15 cellular contexts compared by ENCODE assay signal in genomic region chr9:72383978-72384709, GRCh38. TPM values are rescaled to one million over a fixed set of nuclear protein-coding genes. Genes with fewer than 3 reads are reported as not detected.
DNase-seq lines count a peak whose midpoint lies in the region; ATAC-seq, FAIRE-seq and TF ChIP-seq lines count a peak whose summit lies in the region.
"Had no signal": no experiment of that assay in that cellular context is flagged by ENCODE, and none has a peak within 500 bp of the region (broad histone marks: within the 10 kb centered on the region; RNA-seq: fewer than 3 reads in every experiment).

No MANE protein-coding gene starts in this region.

- peak; percentile 68 to 87; a peak in 4 of 6 replicates for ATAC-seq in A549
- ATAC-seq in GM23338, result no peak
- ATAC-seq in GM18505 (IDR thresholded peaks at IDR 0.05; ENCODE audit: unreplicated experiment), result no peak
- ATAC-seq: right cardiac atrium had no signal

- H3K9me3 ChIP-seq in A549, result no peaks in the 10 kb centered on the region

- no peaks in the 10 kb centered on the region for H3K79me2 ChIP-seq in GM23338 (replicated peaks; ENCODE audit: insufficient read depth)

- FAIRE-seq in A549 (lab: Jason Lieb, UNC), result no peak
- FAIRE-seq: TTC549 had no signal

- CTCF ChIA-PET in A549 (lab: Yijun Ruan, JAX), result interaction anchor here (0.7 to 2.5 kb wide), 3 partner anchors 12 to 438 kb away, joined by 3 to 15 read pairs (median 3); partner anchors contain the start of gene ZFAND5

- DNase-seq in A549 (ENCODE audit: low read depth in 1 of 2, low spot score in 1 of 2), result peak in 1 of 2 experiments; percentile 22
- DNase-seq in GM23338 (ENCODE audit: low spot score), result no peak
- peak; percentile 99 for DNase-seq in amniotic epithelial cell (ENCODE audit: low read depth)
- peak; percentile 61 for DNase-seq in glomerular visceral epithelial cell (ENCODE audit: extremely low spot score)
- no peak for DNase-seq in NCI-H1048 (lab: John Stamatoyannopoulos, UW)
- no peak for DNase-seq in activated gamma-delta T cell (lab: John Stamatoyannopoulos, UW)
- no peak for DNase-seq in nephron progenitor cell
- DNase-seq: amygdala, endodermal cell, MM.1S, right cardiac atrium had no signal

- WGBS in A549 (ENCODE audit: missing lambda C conversion rate), result 62% methylated on average over 7 of the region's 7 CpGs

- TF ChIP-seq EP300 in A549 (IDR thresholded peaks at IDR 0.05), result no peak

- peaks cover 4% of the 10 kb centered on the region; the same call in 2 of the 3 replicates for H3K4me1 Mint-ChIP-seq in GM23338
- H3K4me1 Mint-ChIP-seq in nephron progenitor cell, result peaks cover 6% of the 10 kb centered on the region
- H3K4me1 Mint-ChIP-seq: endodermal cell had no signal

- H3K27ac ChIP-seq in A549 (peak overlapping the region; percentile 40 to 65; a peak in 4 of 6 replicates), GM23338 (ENCODE audit: low read depth) (no peak overlapping the region)
- H3K27ac ChIP-seq: C4-2B had no signal

- no peak for TF ChIP-seq RAD21 in A549 (conservative IDR thresholded peaks at IDR 0.05 in 1 of 2, IDR thresholded peaks at IDR 0.05 in 1 of 2)

- TF ChIP-seq POLR2A in A549 (IDR thresholded peaks at IDR 0.05; ENCODE audit: low read length) (no peak), GM18505 (IDR thresholded peaks at IDR 0.05; ENCODE audit: borderline replicate concordance, extremely low read depth, insufficient read depth, insufficient read length) (no peak)

- no peak overlapping the region for H3K4me3 Mint-ChIP-seq in GM23338
- no peak overlapping the region for H3K4me3 Mint-ChIP-seq in nephron progenitor cell
- H3K4me3 Mint-ChIP-seq: endodermal cell, type B pancreatic cell had no signal

- H3K4me3 ChIP-seq in A549 (no peak overlapping the region), GM23338 (no peak overlapping the region)

- no peaks in the 10 kb centered on the region for H4K20me1 ChIP-seq in GM23338 (replicated peaks; ENCODE audit: insufficient read depth)

- H3K9me3 Mint-ChIP-seq in GM23338 (no peaks in the 10 kb centered on the region), nephron progenitor cell (no peaks in the 10 kb centered on the region)
- H3K9me3 Mint-ChIP-seq: endodermal cell, type B pancreatic cell had no signal

- no peaks in the 10 kb centered on the region for H3K27me3 ChIP-seq in GM23338 (ENCODE audit: insufficient read depth)

- H3K27me3 Mint-ChIP-seq in GM23338 (ENCODE audit: insufficient read depth, low read depth, poor library complexity) (no peaks in the 10 kb centered on the region), nephron progenitor cell (ENCODE audit: low read depth, poor library complexity) (no peaks in the 10 kb centered on the region)
- H3K27me3 Mint-ChIP-seq: type B pancreatic cell had no signal

- TF ChIP-seq CTCF in A549 (IDR thresholded peaks at IDR 0.05) (no peak), GM23338 (conservative IDR thresholded peaks at IDR 0.05; ENCODE audit: low read depth in 2 of 2) (no peak), nephron progenitor cell (IDR thresholded peaks at IDR 0.05) (no peak)

- H3K36me3 Mint-ChIP-seq in GM23338 (ENCODE audit: low read depth) (no peaks in the 10 kb centered on the region), nephron progenitor cell (ENCODE audit: low read depth) (no peaks in the 10 kb centered on the region)
- H3K36me3 Mint-ChIP-seq: type B pancreatic cell had no signal

- 0 out of 2 replicates have a peak overlapping the region, but pooled peaks have one; percentile 19 for H2AFZ ChIP-seq in GM23338

- H3K4me1 ChIP-seq in A549, result peaks cover 11% of the 10 kb centered on the region; the same call in 2 of the 3 replicates
- peaks cover 12% of the 10 kb centered on the region for H3K4me1 ChIP-seq in GM23338 (ENCODE audit: insufficient read depth)

- H3K4me2 ChIP-seq in A549, result 0 out of 3 replicates have a peak overlapping the region, but pooled peaks have one; percentile 6
- H3K4me2 ChIP-seq in GM23338, result no peak overlapping the region

- H3K27ac Mint-ChIP-seq in GM23338 (no peak overlapping the region), nephron progenitor cell (no peak overlapping the region)
- H3K27ac Mint-ChIP-seq: endodermal cell, type B pancreatic cell had no signal

- POLR2A ChIA-PET in A549 (lab: Yijun Ruan, JAX), result interaction anchor here (3.1 kb wide), 1 partner anchor 19 kb away, joined by 33 read pairs; the partner anchor contains the start of gene ZFAND5

- H3K9me2 ChIP-seq in GM23338 (ENCODE audit: insufficient read depth), result no peaks in the 10 kb centered on the region

- H3F3A ChIP-seq in GM23338 (replicated peaks; ENCODE audit: low read depth), result no peaks in the 10 kb centered on the region

- no peaks in the 10 kb centered on the region for H3K36me3 ChIP-seq in GM23338 (ENCODE audit: insufficient read depth)

TF ChIP-seq in A549, 52 proteins besides CTCF, POLR2A, EP300 and RAD21:
- TF ChIP-seq HOXB5 (CRISPR knock-in tag; IDR thresholded peaks at IDR 0.05), result no peak
- TF ChIP-seq HOXB13 (CRISPR knock-in tag; IDR thresholded peaks at IDR 0.05; ENCODE audit: low read depth), result no peak
- TF ChIP-seq ZSCAN20 (CRISPR knock-in tag; IDR thresholded peaks at IDR 0.05), result no peak
- TF ChIP-seq HEYL (CRISPR knock-in tag; IDR thresholded peaks at IDR 0.05), result no peak
- TF ChIP-seq JUNB (IDR thresholded peaks at IDR 0.05), result no peak
- TF ChIP-seq USF2 (IDR thresholded peaks at IDR 0.05), result peak; percentile 12; the same call in 1 of the 2 replicates
- TF ChIP-seq CBX8 (IDR thresholded peaks at IDR 0.05), result no peak

TF ChIP-seq in GM23338, 12 proteins besides CTCF, POLR2A, EP300 and RAD21 (continues in another document):
- TF ChIP-seq CREB1 (CRISPR knock-in tag; IDR thresholded peaks at IDR 0.05; ENCODE audit: low read depth) (no peak), EZH2phosphoT487 (IDR thresholded peaks at IDR 0.05; ENCODE audit: unreplicated experiment) (no peak), NANOG (IDR thresholded peaks at IDR 0.05; ENCODE audit: borderline replicate concordance) (no peak), EZH2 (IDR thresholded peaks at IDR 0.05; ENCODE audit: low read depth, unreplicated experiment) (no peak), ETS1 (IDR thresholded peaks at IDR 0.05) (no peak), ZNF331 (CRISPR knock-in tag; IDR thresholded peaks at IDR 0.05; ENCODE audit: low read depth) (no peak), REST (IDR thresholded peaks at IDR 0.05; ENCODE audit: unreplicated experiment) (no peak), JUNB (IDR thresholded peaks at IDR 0.05; ENCODE audit: unreplicated experiment) (no peak)

RNA-seq across cellular contexts. Expression of gene ZFAND5, which starts 19.1 kb away (rescaled TPM):
- polyA plus RNA-seq in A549 (2011; rRNA removed) (234 and 315 TPM in 2 replicates), A549 (2017; fragmentation: RNase III; extraction: RNeasy Plus Mini Kit Qiagen cat#74134 plus additional on column Dnase treatment) (126 to 136 TPM (median 135 TPM) in 3 replicates), GM23338 (2016; fragmentation: Nextera tagmentation; extraction: Ambion mirVana) (134 and 138 TPM in 2 replicates)
- 94.0 and 129 TPM in 2 replicates for polyA plus RNA-seq in A549 (2012; cell fraction: cytosol; rRNA removed)
- 92.3 and 99.3 TPM in 2 replicates for polyA plus RNA-seq in A549 (2012; cell fraction: nucleus; rRNA removed)
- polyA minus RNA-seq in A549 (2011; rRNA and poly(A)+ RNA removed), result 74.6 and 81.9 TPM in 2 replicates
- total RNA-seq in GM23338 (2014; rRNA removed; shearing (Covaris generic)), result 216 and 233 TPM in 2 replicates

Comparison
In these comparisons a context has a peak if more than half of its experiments do, and no peak if none do; other contexts are left out.
1. ATAC-seq: peak in A549 (2 of 2); none in GM23338 (single experiment) and GM18505 (single experiment).
2. DNase-seq: peak in amniotic epithelial cell (single experiment) and glomerular visceral epithelial cell (single experiment); none in GM23338 (single experiment), NCI-H1048 (single experiment), activated gamma-delta T cell (single experiment) and nephron progenitor cell (single experiment).